10 cellular contexts compared by ENCODE assay signal in the genomic region with DNA sequence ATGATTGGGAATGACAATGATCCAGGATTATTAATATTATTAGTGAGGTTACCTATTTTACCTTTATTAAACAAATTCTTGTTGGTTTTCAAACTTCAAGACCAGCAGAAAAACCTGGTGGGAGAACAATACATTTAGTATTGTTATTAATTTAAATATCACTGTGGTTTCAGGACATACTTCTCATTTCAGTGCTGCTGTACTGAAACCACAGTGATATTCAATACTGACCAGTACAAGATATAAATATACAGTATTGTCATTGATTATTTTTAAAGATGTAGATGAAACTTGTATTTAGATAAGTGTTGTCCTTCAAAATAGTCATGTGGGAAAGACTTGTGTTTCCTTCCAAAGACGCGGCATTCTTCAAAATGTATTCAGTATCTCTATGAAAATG.
"Had no signal": no experiment of that assay in that cellular context is flagged by ENCODE, and none has a peak within 500 bp of the region (broad histone marks: within the 10 kb centered on the region; RNA-seq: fewer than 3 reads in every experiment).

No MANE protein-coding gene starts in this region.

- DNase-seq: GM23248, GOT3, H7, HFFc6, KBM-7 had no signal

- H3K9me3 ChIP-seq: HAP-1 had no signal

- H3K4me1 ChIP-seq: HAP-1 had no signal

- FAIRE-seq: HepG2 had no signal

- H3K4me2 ChIP-seq: KMS-11 had no signal

- H3K27ac ChIP-seq: GM23248, HL-60, KMS-11 had no signal

- H2AFZ ChIP-seq: GM23248 had no signal

- H3K9ac ChIP-seq: GM23248, KMS-11 had no signal

- ATAC-seq: HCT116, HepG2 had no signal

- H3K4me3 ChIP-seq: GM23248, HAP-1 had no signal

- H3K36me3 ChIP-seq: HAP-1 had no signal
